Comparison of ENCODE assay signal across 11 cellular contexts in the genomic region with DNA sequence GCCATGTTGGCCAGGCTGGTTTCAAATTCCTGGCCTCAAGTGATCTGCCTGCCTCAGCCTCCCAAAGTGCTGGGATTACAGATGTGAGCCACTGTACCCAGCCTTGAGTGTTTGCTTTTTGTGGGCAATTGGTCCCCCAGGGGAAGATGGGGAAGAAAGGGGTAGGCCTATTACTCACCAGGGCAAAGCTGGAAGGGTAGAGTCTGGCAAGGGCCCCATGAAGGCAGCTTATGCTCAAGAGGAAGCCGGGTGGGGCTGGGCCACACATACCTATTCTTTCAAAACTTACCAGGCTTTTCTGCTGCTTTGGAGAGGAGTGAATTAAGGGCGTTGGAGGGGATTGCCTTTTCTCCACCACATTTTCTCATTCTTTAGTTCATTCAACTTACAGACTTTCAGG. TPM values are rescaled to one million over a fixed set of nuclear protein-coding genes. Genes with fewer than 3 reads are reported as not detected.
A peak's percentile ranks its signal among the peaks of the same experiment; 100 is the strongest.
DNase-seq lines count a peak whose midpoint lies in the region; TF ChIP-seq lines count a peak whose summit lies in the region.
"Had no signal": no experiment of that assay in that cellular context is flagged by ENCODE, and none has a peak within 500 bp of the region (broad histone marks: within the 10 kb centered on the region; RNA-seq: fewer than 3 reads in every experiment).

No MANE protein-coding gene starts in this region.

- peak overlapping the region; percentile 21; the same call in 1 of the 2 replicates for H3K4me3 Mint-ChIP-seq in HFFc6
- H3K4me3 Mint-ChIP-seq: memory B cell had no signal

- CTCF ChIA-PET in RWPE1 (lab: Yijun Ruan, JAX), result no interaction called here

- TF ChIP-seq CTCF in HFFc6 (IDR thresholded peaks at IDR 0.05), result no peak
- no peak for TF ChIP-seq CTCF in RWPE1 (conservative IDR thresholded peaks at IDR 0.05; ENCODE audit: low read depth)
- TF ChIP-seq CTCF in fibroblast of the aortic adventitia (IDR thresholded peaks at IDR 0.05; ENCODE audit: insufficient read depth, low read length), result no peak

- no peaks in the 10 kb centered on the region; the same call in 1 of the 2 replicates for H3K27me3 Mint-ChIP-seq in HFFc6 (ENCODE audit: insufficient read depth)

- H3K27me3 ChIP-seq in skeletal muscle tissue (ENCODE audit: control insufficient read depth in 3 of 3, insufficient read depth in 3 of 3, low read length in 3 of 3) (no peaks in the 10 kb centered on the region), SJCRH30 (no peaks in the 10 kb centered on the region)

- H3K9me3 ChIP-seq in skeletal muscle tissue (ENCODE audit: control insufficient read depth in 3 of 3, low read length in 3 of 3) (no peaks in the 10 kb centered on the region), SJCRH30 (replicated peaks) (no peaks in the 10 kb centered on the region)
- H3K9me3 ChIP-seq: HAP-1 had no signal

- no peak overlapping the region for H3K9ac ChIP-seq in skeletal muscle tissue (ENCODE audit: low read depth in 1 of 3, low read length in 3 of 3)

- DNase-seq in HFFc6, result no peak
- DNase-seq in RWPE1 (ENCODE audit: low spot score), result peak; percentile 24
- peak; percentile 43 for DNase-seq in fibroblast of the aortic adventitia (ENCODE audit: low read depth)
- DNase-seq in T-helper 2 cell, result no peak
- DNase-seq in SJCRH30, result no peak
- no peak for DNase-seq in NCI-H524 treated with DMSO at 0.1 percent for 48 hours (lab: John Stamatoyannopoulos, UW)
- no peak for DNase-seq in GF-D8 (lab: John Stamatoyannopoulos, UW)
- DNase-seq: activated CD4-positive, CD25-positive, alpha-beta regulatory T cell treated with anti-CD3 and anti-CD28 coated beads, Interleukin-2, amount 50 U/mL, for 72 hours had no signal

- POLR2A ChIA-PET in RWPE1 (lab: Yijun Ruan, JAX; ENCODE audit: low non-redundant PET), result no interaction called here

- peak overlapping the region; percentile 96 for H3K27ac Mint-ChIP-seq in HFFc6
- H3K27ac Mint-ChIP-seq: memory B cell had no signal

- H3K36me3 ChIP-seq in skeletal muscle tissue (ENCODE audit: control insufficient read depth in 3 of 3, insufficient read depth in 3 of 3, low read length in 3 of 3) (no peaks in the 10 kb centered on the region), SJCRH30 (no peaks in the 10 kb centered on the region)
- H3K36me3 ChIP-seq: HAP-1 had no signal

- H3K9me3 Mint-ChIP-seq in HFFc6, result no peaks in the 10 kb centered on the region

- peaks cover 43 to 52% (median 46%) of the 10 kb centered on the region in 3 donors for H3K4me1 ChIP-seq in skeletal muscle tissue (ENCODE audit: control insufficient read depth in 3 of 3, insufficient read depth in 3 of 3, low read length in 3 of 3)
- peaks cover 34% of the 10 kb centered on the region for H3K4me1 ChIP-seq in SJCRH30
- H3K4me1 ChIP-seq: HAP-1 had no signal

- H3K4me3 ChIP-seq in fibroblast of the aortic adventitia (ENCODE audit: low read depth, low read length) (no peak overlapping the region), skeletal muscle tissue (ENCODE audit: low read length in 3 of 3) (no peak overlapping the region), SJCRH30 (no peak overlapping the region)
- H3K4me3 ChIP-seq: HAP-1 had no signal

- H3K36me3 Mint-ChIP-seq in HFFc6 (ENCODE audit: low read depth), result no peaks in the 10 kb centered on the region

- H3K4me1 Mint-ChIP-seq in HFFc6 (ENCODE audit: low read depth), result peaks cover 81% of the 10 kb centered on the region
- H3K4me1 Mint-ChIP-seq: memory B cell had no signal

- peak overlapping the region; percentile 92 for H3K27ac ChIP-seq in RWPE1
- H3K27ac ChIP-seq in skeletal muscle tissue (ENCODE audit: low read depth, low read length), result peak overlapping the region; percentile 57
- no peak overlapping the region for H3K27ac ChIP-seq in SJCRH30

RNA-seq across cellular contexts. Expression of gene CD28, which starts 24.5 kb away (rescaled TPM):
- not detected for total RNA-seq in HFFc6 (2021; fragmentation: NEBNext Ultra II Directional; extraction: Animal tissue kit (Norgen Biotek cat#: 25700))
- total RNA-seq in fibroblast of the aortic adventitia (ENCODE audit: low replicate concordance) (not detected in 2 replicates), skeletal muscle tissue (4.2 TPM)
- total RNA-seq in SJCRH30 (2014; rRNA removed; shearing (Covaris generic)), result 0.18 and 0.24 TPM in 2 replicates

Comparison
In these comparisons a context has a peak if more than half of its experiments do, and no peak if none do; other contexts are left out.
1. DNase-seq: peak in RWPE1 (single experiment) and fibroblast of the aortic adventitia (single experiment); none in HFFc6 (single experiment), T-helper 2 cell (0 of 5), SJCRH30 (0 of 2), NCI-H524 treated with DMSO at 0.1 percent for 48 hours (single experiment) and GF-D8 (single experiment).